In the genomic region with DNA sequence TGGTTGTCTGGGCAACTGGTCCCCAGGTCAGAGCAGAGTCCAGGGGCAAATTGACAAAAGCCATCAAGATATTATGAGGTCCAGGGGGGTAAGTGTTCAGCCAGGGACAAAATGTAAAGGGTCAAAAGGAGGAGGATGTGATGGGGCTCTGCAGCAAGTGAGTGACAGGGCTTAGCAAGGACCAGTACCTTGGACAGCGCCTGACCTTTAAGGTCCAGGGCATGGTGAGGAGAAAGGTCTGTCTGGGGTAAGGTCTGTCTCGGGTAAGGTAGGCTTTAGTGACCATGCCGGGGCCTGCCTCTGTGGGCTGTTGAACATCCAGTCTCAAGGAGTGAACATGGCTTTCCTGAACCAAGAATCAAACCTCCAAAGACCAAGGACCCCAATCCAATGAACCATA, we compare ENCODE assay signal across 1 cellular context.
TF ChIP-seq lines count a peak whose summit lies in the region.

No MANE protein-coding gene starts in this region.

TF ChIP-seq in HepG2, 621 proteins besides CTCF, POLR2A, EP300 and RAD21 (continued from another document and continues in another):
- TF ChIP-seq E2F1 (CRISPR knock-in tag; IDR thresholded peaks at IDR 0.05) = no peak
- TF ChIP-seq JARID2 (CRISPR knock-in tag; IDR thresholded peaks at IDR 0.05; ENCODE audit: insufficient replicate concordance) = no peak
- TF ChIP-seq STAG1 (CRISPR knock-in tag; IDR thresholded peaks at IDR 0.05) = no peak
- peak; percentile 86; the same call in 1 of the 2 replicates for TF ChIP-seq HBP1 (CRISPR knock-in tag; IDR thresholded peaks at IDR 0.05; ENCODE audit: low read depth)
- peak; percentile 53 for TF ChIP-seq RARA (CRISPR knock-in tag; IDR thresholded peaks at IDR 0.05)
- no peak for TF ChIP-seq ZNF264 (CRISPR knock-in tag; IDR thresholded peaks at IDR 0.05)
- no peak for TF ChIP-seq SP4 (CRISPR knock-in tag; IDR thresholded peaks at IDR 0.05)
- no peak for TF ChIP-seq SRSF4 (IDR thresholded peaks at IDR 0.05; ENCODE audit: low read depth, low read length, poor library complexity, severe bottlenecking)
- peak; percentile 66; the same call in 1 of the 2 replicates for TF ChIP-seq SMAD3 (CRISPR knock-in tag; IDR thresholded peaks at IDR 0.05)
- no peak for TF ChIP-seq ZNF749 (CRISPR knock-in tag; IDR thresholded peaks at IDR 0.05; ENCODE audit: borderline replicate concordance)
- TF ChIP-seq, protein P1, sequence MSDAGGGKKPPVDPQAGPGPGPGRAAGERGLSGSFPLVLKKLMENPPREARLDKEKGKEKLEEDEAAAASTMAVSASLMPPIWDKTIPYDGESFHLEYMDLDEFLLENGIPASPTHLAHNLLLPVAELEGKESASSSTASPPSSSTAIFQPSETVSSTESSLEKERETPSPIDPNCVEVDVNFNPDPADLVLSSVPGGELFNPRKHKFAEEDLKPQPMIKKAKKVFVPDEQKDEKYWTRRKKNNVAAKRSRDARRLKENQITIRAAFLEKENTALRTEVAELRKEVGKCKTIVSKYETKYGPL (CRISPR knock-in tag; IDR thresholded peaks at IDR 0.05) = no peak
- no peak for TF ChIP-seq POGK (CRISPR knock-in tag; conservative IDR thresholded peaks at IDR 0.05)
- TF ChIP-seq ZNF34 (CRISPR knock-in tag; IDR thresholded peaks at IDR 0.05; ENCODE audit: borderline replicate concordance) = no peak
- TF ChIP-seq ZSCAN21 (CRISPR knock-in tag; IDR thresholded peaks at IDR 0.05; ENCODE audit: borderline replicate concordance) = no peak
- no peak for TF ChIP-seq SOX5 (CRISPR knock-in tag; IDR thresholded peaks at IDR 0.05; ENCODE audit: borderline replicate concordance)
- TF ChIP-seq ZNF891 (CRISPR knock-in tag; IDR thresholded peaks at IDR 0.05) = no peak
- peak; percentile 43; the same call in 1 of the 2 replicates for TF ChIP-seq KMT2B (CRISPR knock-in tag; IDR thresholded peaks at IDR 0.05)
- TF ChIP-seq, protein P2, sequence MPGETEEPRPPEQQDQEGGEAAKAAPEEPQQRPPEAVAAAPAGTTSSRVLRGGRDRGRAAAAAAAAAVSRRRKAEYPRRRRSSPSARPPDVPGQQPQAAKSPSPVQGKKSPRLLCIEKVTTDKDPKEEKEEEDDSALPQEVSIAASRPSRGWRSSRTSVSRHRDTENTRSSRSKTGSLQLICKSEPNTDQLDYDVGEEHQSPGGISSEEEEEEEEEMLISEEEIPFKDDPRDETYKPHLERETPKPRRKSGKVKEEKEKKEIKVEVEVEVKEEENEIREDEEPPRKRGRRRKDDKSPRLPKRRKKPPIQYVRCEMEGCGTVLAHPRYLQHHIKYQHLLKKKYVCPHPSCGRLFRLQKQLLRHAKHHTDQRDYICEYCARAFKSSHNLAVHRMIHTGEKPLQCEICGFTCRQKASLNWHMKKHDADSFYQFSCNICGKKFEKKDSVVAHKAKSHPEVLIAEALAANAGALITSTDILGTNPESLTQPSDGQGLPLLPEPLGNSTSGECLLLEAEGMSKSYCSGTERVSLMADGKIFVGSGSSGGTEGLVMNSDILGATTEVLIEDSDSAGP (CRISPR knock-in tag; IDR thresholded peaks at IDR 0.05; ENCODE audit: borderline replicate concordance) = no peak
- TF ChIP-seq TFE3 (CRISPR knock-in tag; IDR thresholded peaks at IDR 0.05) = peak; percentile 56; the same call in 1 of the 2 replicates
- TF ChIP-seq KMT2A (CRISPR knock-in tag; IDR thresholded peaks at IDR 0.05) = no peak
- TF ChIP-seq THAP7 (CRISPR knock-in tag; IDR thresholded peaks at IDR 0.05) = no peak
- TF ChIP-seq ARHGAP35 (CRISPR knock-in tag; IDR thresholded peaks at IDR 0.05; ENCODE audit: borderline replicate concordance) = no peak
- no peak for TF ChIP-seq PAWR (CRISPR knock-in tag; IDR thresholded peaks at IDR 0.05; ENCODE audit: borderline replicate concordance)
- TF ChIP-seq ZNF30 (CRISPR knock-in tag; IDR thresholded peaks at IDR 0.05) = no peak
- no peak for TF ChIP-seq FOXK2 (IDR thresholded peaks at IDR 0.05)
- TF ChIP-seq KAT8 (CRISPR knock-in tag; IDR thresholded peaks at IDR 0.05) = peak; percentile 26; the same call in 1 of the 2 replicates
- no peak for TF ChIP-seq RCOR2 (CRISPR knock-in tag; IDR thresholded peaks at IDR 0.05)
- no peak for TF ChIP-seq ATRX (CRISPR knock-in tag; IDR thresholded peaks at IDR 0.05; ENCODE audit: borderline replicate concordance)
- no peak for TF ChIP-seq SETDB1 (CRISPR knock-in tag; IDR thresholded peaks at IDR 0.05; ENCODE audit: borderline replicate concordance)
- TF ChIP-seq, protein P3, sequence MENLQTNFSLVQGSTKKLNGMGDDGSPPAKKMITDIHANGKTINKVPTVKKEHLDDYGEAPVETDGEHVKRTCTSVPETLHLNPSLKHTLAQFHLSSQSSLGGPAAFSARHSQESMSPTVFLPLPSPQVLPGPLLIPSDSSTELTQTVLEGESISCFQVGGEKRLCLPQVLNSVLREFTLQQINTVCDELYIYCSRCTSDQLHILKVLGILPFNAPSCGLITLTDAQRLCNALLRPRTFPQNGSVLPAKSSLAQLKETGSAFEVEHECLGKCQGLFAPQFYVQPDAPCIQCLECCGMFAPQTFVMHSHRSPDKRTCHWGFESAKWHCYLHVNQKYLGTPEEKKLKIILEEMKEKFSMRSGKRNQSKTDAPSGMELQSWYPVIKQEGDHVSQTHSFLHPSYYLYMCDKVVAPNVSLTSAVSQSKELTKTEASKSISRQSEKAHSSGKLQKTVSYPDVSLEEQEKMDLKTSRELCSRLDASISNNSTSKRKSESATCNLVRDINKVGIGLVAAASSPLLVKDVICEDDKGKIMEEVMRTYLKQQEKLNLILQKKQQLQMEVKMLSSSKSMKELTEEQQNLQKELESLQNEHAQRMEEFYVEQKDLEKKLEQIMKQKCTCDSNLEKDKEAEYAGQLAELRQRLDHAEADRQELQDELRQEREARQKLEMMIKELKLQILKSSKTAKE (CRISPR knock-in tag; IDR thresholded peaks at IDR 0.05; ENCODE audit: borderline replicate concordance) = no peak
- TF ChIP-seq CENPX (CRISPR knock-in tag; IDR thresholded peaks at IDR 0.05) = no peak
- TF ChIP-seq SRSF1 (optimal IDR thresholded peaks at IDR 0.05; ENCODE audit: low read depth, low read length) = no peak
- no peak for TF ChIP-seq ZNF296 (CRISPR knock-in tag; conservative IDR thresholded peaks at IDR 0.05)
- peak; percentile 57; the same call in 1 of the 2 replicates for TF ChIP-seq MEIS2 (CRISPR knock-in tag; IDR thresholded peaks at IDR 0.05)
- TF ChIP-seq SPEN (CRISPR knock-in tag; IDR thresholded peaks at IDR 0.05; ENCODE audit: low read depth) = no peak
- no peak for TF ChIP-seq POLR2AphosphoS5 (IDR thresholded peaks at IDR 0.05; ENCODE audit: low read depth, low read length)
- no peak for TF ChIP-seq FOSL1 (CRISPR knock-in tag; IDR thresholded peaks at IDR 0.05; ENCODE audit: borderline replicate concordance)
- no peak for TF ChIP-seq ZNF383 (CRISPR knock-in tag; IDR thresholded peaks at IDR 0.05; ENCODE audit: borderline replicate concordance)
- no peak for TF ChIP-seq TARDBP (CRISPR knock-in tag; IDR thresholded peaks at IDR 0.05)
- no peak for TF ChIP-seq TAF15 (IDR thresholded peaks at IDR 0.05; ENCODE audit: low read depth, low read length, poor library complexity, severe bottlenecking)
- no peak for TF ChIP-seq SUZ12 (IDR thresholded peaks at IDR 0.05; ENCODE audit: low read depth, low read length)
- peak; percentile 43; the same call in 1 of the 2 replicates for TF ChIP-seq GATAD1 (CRISPR knock-in tag; IDR thresholded peaks at IDR 0.05)
- TF ChIP-seq POLR2AphosphoS2 (IDR thresholded peaks at IDR 0.05; ENCODE audit: low read depth, low read length) = no peak
- no peak for TF ChIP-seq KLF6 (CRISPR knock-in tag; IDR thresholded peaks at IDR 0.05)
- TF ChIP-seq ZNF773 (CRISPR knock-in tag; IDR thresholded peaks at IDR 0.05; ENCODE audit: borderline replicate concordance) = no peak
- no peak for TF ChIP-seq NFE2L1 (CRISPR knock-in tag; IDR thresholded peaks at IDR 0.05; ENCODE audit: borderline replicate concordance)
- no peak for TF ChIP-seq IKZF5 (CRISPR knock-in tag; IDR thresholded peaks at IDR 0.05)
- no peak for TF ChIP-seq JUN (CRISPR knock-in tag; IDR thresholded peaks at IDR 0.05)
- no peak for TF ChIP-seq GZF1 (CRISPR knock-in tag; IDR thresholded peaks at IDR 0.05)
- no peak for TF ChIP-seq EEA1 (CRISPR knock-in tag; IDR thresholded peaks at IDR 0.05; ENCODE audit: borderline replicate concordance)
- TF ChIP-seq POGZ (CRISPR knock-in tag; IDR thresholded peaks at IDR 0.05) = no peak
- no peak for TF ChIP-seq GTF2F1 (IDR thresholded peaks at IDR 0.05; ENCODE audit: low read length)
- no peak for TF ChIP-seq REXO4 (CRISPR knock-in tag; IDR thresholded peaks at IDR 0.05; ENCODE audit: borderline replicate concordance)
- TF ChIP-seq ZBTB25 (CRISPR knock-in tag; IDR thresholded peaks at IDR 0.05) = 0 out of 2 replicates have a peak, but pooled peaks have one; percentile 52
- TF ChIP-seq YEATS2 (CRISPR knock-in tag; IDR thresholded peaks at IDR 0.05; ENCODE audit: borderline replicate concordance) = peak; percentile 41; the same call in 1 of the 2 replicates
- peak; percentile 77; the same call in 1 of the 2 replicates for TF ChIP-seq ZNF335 (CRISPR knock-in tag; IDR thresholded peaks at IDR 0.05)
- TF ChIP-seq, protein P4, sequence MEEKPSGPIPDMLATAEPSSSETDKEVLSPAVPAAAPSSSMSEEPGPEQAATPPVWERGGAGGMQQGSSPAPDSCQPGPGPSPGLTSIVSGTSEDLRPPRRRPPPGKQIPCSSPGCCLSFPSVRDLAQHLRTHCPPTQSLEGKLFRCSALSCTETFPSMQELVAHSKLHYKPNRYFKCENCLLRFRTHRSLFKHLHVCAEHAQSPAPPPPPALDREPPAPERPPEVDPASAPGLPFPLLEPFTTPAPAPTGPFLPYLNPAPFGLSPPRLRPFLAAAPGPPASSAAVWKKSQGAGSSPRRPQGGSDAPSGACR (CRISPR knock-in tag; IDR thresholded peaks at IDR 0.05) = no peak
- TF ChIP-seq AGO2 (optimal IDR thresholded peaks at IDR 0.05; ENCODE audit: low read depth, low read length) = no peak
